In the genomic region with DNA sequence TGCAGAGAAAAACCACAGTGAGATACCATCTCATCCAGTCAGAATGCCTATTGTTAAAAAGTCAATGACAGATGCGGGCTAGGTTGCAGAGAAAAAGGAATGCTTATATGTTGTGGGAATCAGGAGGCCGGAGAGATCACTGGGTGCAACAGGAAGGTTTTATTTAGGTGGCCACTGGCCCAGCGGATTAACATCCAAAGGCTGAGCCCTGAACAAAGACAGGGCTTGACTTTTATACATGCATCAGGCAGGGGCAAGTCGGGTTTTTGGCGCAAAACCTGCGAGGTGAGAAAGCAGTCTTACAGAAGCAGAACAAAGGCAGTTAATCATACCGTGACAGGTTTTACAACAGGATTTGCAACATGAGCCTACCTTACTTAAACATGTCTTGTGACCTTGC, we compare ENCODE assay signal across 24 cellular contexts. TPM values are rescaled to one million over a fixed set of nuclear protein-coding genes. Genes with fewer than 3 reads are reported as not detected.
A peak's percentile ranks its signal among the peaks of the same experiment; 100 is the strongest.
DNase-seq lines count a peak whose midpoint lies in the region; ATAC-seq and TF ChIP-seq lines count a peak whose summit lies in the region.
"Had no signal": no experiment of that assay in that cellular context is flagged by ENCODE, and none has a peak within 500 bp of the region (broad histone marks: within the 10 kb centered on the region; RNA-seq: fewer than 3 reads in every experiment).

No MANE protein-coding gene starts in this region.

- H3K4me1 Mint-ChIP-seq in endothelial cell (ENCODE audit: unreplicated experiment): peaks cover 7% of the 10 kb centered on the region

- H3K4me1 ChIP-seq in neutrophil (ENCODE audit: control insufficient read depth in 1 of 2, insufficient read depth in 1 of 2, low read depth in 1 of 2, low read length in 1 of 2): no peaks in the 10 kb centered on the region
- H3K4me1 ChIP-seq: A549, Peyer's patch had no signal

- no peaks in the 10 kb centered on the region for H3K36me3 ChIP-seq in neutrophil

- no peak overlapping the region for H3K27ac Mint-ChIP-seq in endothelial cell (ENCODE audit: unreplicated experiment)
- H3K27ac Mint-ChIP-seq: CD4-positive, alpha-beta T cell had no signal

- ATAC-seq in HG03457 (IDR thresholded peaks at IDR 0.05; ENCODE audit: unreplicated experiment): no peak
- ATAC-seq: A549 had no signal

- peaks cover 50% of the 10 kb centered on the region for H3K9me3 Mint-ChIP-seq in endothelial cell (ENCODE audit: unreplicated experiment)

- H3K9me3 ChIP-seq in neutrophil: peaks cover 30% of the 10 kb centered on the region

- H3K4me3 Mint-ChIP-seq in endothelial cell (ENCODE audit: unreplicated experiment): peak overlapping the region; percentile 62
- H3K4me3 Mint-ChIP-seq: CD4-positive, alpha-beta T cell had no signal

- TF ChIP-seq CTCF in endothelial cell (IDR thresholded peaks at IDR 0.05; ENCODE audit: unreplicated experiment) (no peak), neutrophil (IDR thresholded peaks at IDR 0.05) (no peak)

- H3K36me3 Mint-ChIP-seq in endothelial cell (ENCODE audit: low read depth, unreplicated experiment): peaks cover 94% of the 10 kb centered on the region

- H3K27me3 Mint-ChIP-seq in endothelial cell (ENCODE audit: unreplicated experiment): no peaks in the 10 kb centered on the region
- H3K27me3 Mint-ChIP-seq: CD4-positive, alpha-beta T cell had no signal

- no peak overlapping the region for H3K4me3 ChIP-seq in neutrophil (ENCODE audit: low read depth in 1 of 2, low read length in 1 of 2)
- H3K4me3 ChIP-seq: A549, Peyer's patch, SK-N-MC had no signal

- no peaks in the 10 kb centered on the region for H3K27me3 ChIP-seq in neutrophil
- H3K27me3 ChIP-seq: BLaER1 treated with 17β-estradiol and CSF1 and Interleukin-3, amounts not matched to agents 10 nM and 100 nM; Peyer's patch had no signal

- H3K27ac ChIP-seq in neutrophil: peak overlapping the region; percentile 26
- H3K27ac ChIP-seq: A549; BLaER1 treated with 17β-estradiol and CSF1 and Interleukin-3, amounts not matched to agents 10 nM and 100 nM; KMS-11; Peyer's patch; SK-N-MC had no signal

- DNase-seq in NCI-H82 (lab: John Stamatoyannopoulos, UW) (peak; percentile 15), NCI-H82 treated with DMSO at 0.1 percent for 48 hours (lab: John Stamatoyannopoulos, UW; ENCODE audit: unreplicated experiment) (no peak), MV-4-11 (lab: John Stamatoyannopoulos, UW) (peak; percentile 27), endothelial cell (ENCODE audit: low spot score) (no peak), NCI-H1417 treated with DMSO at 0.1 percent for 48 hours (lab: John Stamatoyannopoulos, UW) (no peak)
- DNase-seq in NK-92 treated with Interleukin-12 subunit alpha and Interleukin-12 subunit beta, amount 100 ng/mL, for 24 hours (lab: John Stamatoyannopoulos, UW): no peak
- DNase-seq: AML-193; CD4-positive, alpha-beta T cell; IMR-90; NCI-H1092; NCI-H1436; NCI-H187; NCI-H2081 treated with DMSO at 0.1 percent for 48 hours; NCI-H226; NCI-H510A; NCI-H774; Peyer's patch; SIG-M5 had no signal

RNA-seq across cellular contexts. Expression of gene ZNF117, which starts 0.6 kb away (rescaled TPM):
- total RNA-seq in endothelial cell (ENCODE audit: unreplicated experiment): 42.0 TPM

RNA-seq across cellular contexts. Expression of gene ERV3-1, which starts 16.3 kb away (rescaled TPM):
- 58.4 TPM for total RNA-seq in endothelial cell (ENCODE audit: unreplicated experiment)

Comparison
In these comparisons a context has a peak if more than half of its experiments do, and no peak if none do; other contexts are left out.
1. DNase-seq: peak in NCI-H82 (single experiment) and MV-4-11 (single experiment); none in NCI-H82 treated with DMSO at 0.1 percent for 48 hours (single experiment), endothelial cell (single experiment), NK-92 treated with Interleukin-12 subunit alpha and Interleukin-12 subunit beta, amount 100 ng/mL, for 24 hours (single experiment) and NCI-H1417 treated with DMSO at 0.1 percent for 48 hours (single experiment).